Comparison of ENCODE assay signal across 23 cellular contexts in genomic region chr7:22554184-22554583, GRCh38. TPM values are rescaled to one million over a fixed set of nuclear protein-coding genes. Genes with fewer than 3 reads are reported as not detected.
"Had no signal": no experiment of that assay in that cellular context is flagged by ENCODE, and none has a peak within 500 bp of the region (broad histone marks: within the 10 kb centered on the region; RNA-seq: fewer than 3 reads in every experiment).

No MANE protein-coding gene starts in this region.

- H3K9me3 ChIP-seq: heart left ventricle, lower lobe of right lung, mucosa of descending colon, spleen, suprapubic skin, thoracic aorta, tibial artery, uterus had no signal

- H3K9ac ChIP-seq: parathyroid adenoma had no signal

- H3K27me3 ChIP-seq: uterus had no signal

- H3K4me3 ChIP-seq: heart left ventricle, lower lobe of right lung, mucosa of descending colon, spleen, suprapubic skin, thoracic aorta, tibial artery, uterus had no signal

- H3K27ac ChIP-seq: heart left ventricle, lower lobe of right lung, parathyroid adenoma, spleen, suprapubic skin, thoracic aorta, tibial artery, uterus had no signal

- H2AFZ ChIP-seq: parathyroid adenoma had no signal

- DNase-seq: heart left ventricle; islet precursor cell; lower lobe of right lung; mammary epithelial cell; mesenchymal stem cell; midbrain; mucosa of descending colon; naive thymus-derived CD4-positive, alpha-beta T cell; right cardiac atrium; small intestine; spleen; stimulated activated CD4-positive, alpha-beta T cell treated with anti-CD3 and anti-CD28 coated beads, Interleukin-4, amount 100 ng/mL, for 24 hours; stimulated activated naive CD4-positive, alpha-beta T cell; tibial artery; trophoblast cell; uterus had no signal

- H3K36me3 ChIP-seq: heart left ventricle, lower lobe of right lung, spleen, suprapubic skin, thoracic aorta, tibial artery, uterus had no signal

- ATAC-seq: heart left ventricle; lower lobe of right lung; mucosa of descending colon; naive thymus-derived CD4-positive, alpha-beta T cell; natural killer cell treated with Interleukin-12 subunit alpha and Interleukin-12 subunit beta and Interleukin-15 and Interleukin-18, amount 100 ng/mL, for 72 hours; right cardiac atrium; sciatic nerve; stimulated activated effector memory CD8-positive, alpha-beta T cell treated with anti-CD3 and anti-CD28 coated beads, Interleukin-12 subunit alpha, Interleukin-12 subunit beta, amount 100 ng/mL, for 72 hours had no signal

- H3K79me2 ChIP-seq: parathyroid adenoma had no signal

- H3K4me1 ChIP-seq: parathyroid adenoma had no signal

RNA-seq across cellular contexts. Expression of gene STEAP1B, which starts 54.2 kb away (rescaled TPM):
- total RNA-seq: kidney epithelial cell had no signal
- polyA plus RNA-seq: naive thymus-derived CD4-positive, alpha-beta T cell had no signal
